10 cellular contexts compared by ENCODE assay signal in the genomic region with DNA sequence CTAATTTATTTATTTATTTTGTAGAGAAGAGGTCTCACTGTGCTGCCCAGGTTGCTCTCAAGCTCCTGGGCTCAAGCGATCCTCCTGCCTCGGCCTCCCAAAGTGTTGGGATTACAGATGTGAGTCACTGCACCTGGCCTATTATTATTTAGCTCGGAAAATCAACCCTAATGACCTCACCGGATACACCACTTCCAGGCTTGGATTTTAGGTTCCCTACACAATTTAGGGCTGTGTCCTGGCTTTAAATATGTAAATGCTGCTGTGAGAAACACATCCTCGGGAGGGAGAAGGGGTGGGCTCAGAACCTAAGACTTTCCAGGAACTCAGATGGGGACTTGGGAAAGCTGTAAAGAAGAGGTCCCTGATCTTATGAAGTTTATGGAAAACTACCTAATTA. TPM values are rescaled to one million over a fixed set of nuclear protein-coding genes. Genes with fewer than 3 reads are reported as not detected.
DNase-seq lines count a peak whose midpoint lies in the region; ATAC-seq, FAIRE-seq and TF ChIP-seq lines count a peak whose summit lies in the region.
"Had no signal": no experiment of that assay in that cellular context is flagged by ENCODE, and none has a peak within 500 bp of the region (broad histone marks: within the 10 kb centered on the region; RNA-seq: fewer than 3 reads in every experiment).

No MANE protein-coding gene starts in this region.

- H3K9me3 ChIP-seq in SJCRH30 (replicated peaks) (no peaks in the 10 kb centered on the region), endodermal cell (ENCODE audit: control insufficient read depth, low read length) (no peaks in the 10 kb centered on the region), parathyroid adenoma (ENCODE audit: control insufficient read depth, low read length) (no peaks in the 10 kb centered on the region)
- H3K9me3 ChIP-seq: A549 had no signal

- H3K9ac ChIP-seq in endodermal cell (ENCODE audit: extremely low read depth, low read length, poor library complexity, severe bottlenecking) (no peak overlapping the region), parathyroid adenoma (no peak overlapping the region)

- no peak for FAIRE-seq in urothelium cell line (lab: Jason Lieb, UNC)
- FAIRE-seq: A549 had no signal

- H3K9me3 Mint-ChIP-seq in T-helper 2 cell treated with Interferon-gamma antibody and Interleukin-4, amounts not matched to agents 5 μg/mL and 100 μg/mL, for 36 hours: no peaks in the 10 kb centered on the region
- no peaks in the 10 kb centered on the region for H3K9me3 Mint-ChIP-seq in endodermal cell

- no peak for TF ChIP-seq CTCF in endodermal cell (conservative IDR thresholded peaks at IDR 0.05)
- no peak for TF ChIP-seq CTCF in parathyroid adenoma (IDR thresholded peaks at IDR 0.05)

- H3K27ac ChIP-seq in SJCRH30 (no peak overlapping the region), endodermal cell (ENCODE audit: low read depth, low read length) (no peak overlapping the region), parathyroid adenoma (no peak overlapping the region)
- H3K27ac ChIP-seq: A549 had no signal

- H3K4me3 ChIP-seq in SJCRH30 (peak overlapping the region; percentile 63), endodermal cell (ENCODE audit: low read length) (peak overlapping the region; percentile 86), parathyroid adenoma (ENCODE audit: low read depth, low read length) (no peak overlapping the region)
- H3K4me3 ChIP-seq: A549 had no signal

- no peak overlapping the region for H3K27ac Mint-ChIP-seq in T-helper 2 cell treated with Interferon-gamma antibody and Interleukin-4, amounts not matched to agents 5 μg/mL and 100 μg/mL, for 36 hours
- no peak overlapping the region for H3K27ac Mint-ChIP-seq in endodermal cell

- WGBS in endodermal cell (ENCODE audit: insufficient coverage in 1 of 2, insufficient read length in 1 of 2), 2 experiments: 35 to 46% methylated on average over 3 to 5 of the region's 5 CpGs

- H3K79me2 ChIP-seq in parathyroid adenoma: no peaks in the 10 kb centered on the region

- H3K27me3 Mint-ChIP-seq in T-helper 2 cell treated with Interferon-gamma antibody and Interleukin-4, amounts not matched to agents 5 μg/mL and 100 μg/mL, for 36 hours (ENCODE audit: low read depth): peaks cover 26% of the 10 kb centered on the region
- H3K27me3 Mint-ChIP-seq in endodermal cell (ENCODE audit: insufficient read depth): peaks cover 85% of the 10 kb centered on the region

- DNase-seq in T-helper 2 cell treated with Interferon-gamma antibody and Interleukin-4, amounts not matched to agents 5 μg/mL and 100 μg/mL, for 36 hours (ENCODE audit: low spot score): no peak
- DNase-seq in T-helper 2 cell (no peak), SJCRH30 (no peak), endodermal cell (no peak), urothelium cell line (ENCODE audit: low spot score) (no peak)
- no peak for DNase-seq in effector CD8-positive, alpha-beta T cell (lab: John Stamatoyannopoulos, UW)

- H3K36me3 ChIP-seq in SJCRH30: no peaks in the 10 kb centered on the region
- no peaks in the 10 kb centered on the region for H3K36me3 ChIP-seq in endodermal cell (ENCODE audit: control insufficient read depth, insufficient read depth, low read length)
- H3K36me3 ChIP-seq in parathyroid adenoma (ENCODE audit: control insufficient read depth, insufficient read depth, low read length): no peaks in the 10 kb centered on the region

- peak overlapping the region; percentile 95 for H2AFZ ChIP-seq in parathyroid adenoma

- H3K36me3 Mint-ChIP-seq in T-helper 2 cell treated with Interferon-gamma antibody and Interleukin-4, amounts not matched to agents 5 μg/mL and 100 μg/mL, for 36 hours (ENCODE audit: low read depth): no peaks in the 10 kb centered on the region
- no peaks in the 10 kb centered on the region for H3K36me3 Mint-ChIP-seq in endodermal cell (ENCODE audit: low read depth)

- H3K4me2 ChIP-seq in parathyroid adenoma (ENCODE audit: low read length): no peak overlapping the region

- ATAC-seq in HG03196 (IDR thresholded peaks at IDR 0.05; ENCODE audit: unreplicated experiment): no peak
- ATAC-seq: A549 had no signal

- peak overlapping the region; percentile 83 for H3K4me3 Mint-ChIP-seq in T-helper 2 cell treated with Interferon-gamma antibody and Interleukin-4, amounts not matched to agents 5 μg/mL and 100 μg/mL, for 36 hours
- H3K4me3 Mint-ChIP-seq in endodermal cell: peak overlapping the region; percentile 71

- H3K4me1 ChIP-seq in SJCRH30: no peaks in the 10 kb centered on the region
- no peaks in the 10 kb centered on the region for H3K4me1 ChIP-seq in endodermal cell (ENCODE audit: control insufficient read depth, insufficient read depth, low read length)
- H3K4me1 ChIP-seq in parathyroid adenoma: peaks cover 2% of the 10 kb centered on the region
- H3K4me1 ChIP-seq: A549 had no signal

- peaks cover 8% of the 10 kb centered on the region for H3K4me1 Mint-ChIP-seq in T-helper 2 cell treated with Interferon-gamma antibody and Interleukin-4, amounts not matched to agents 5 μg/mL and 100 μg/mL, for 36 hours (ENCODE audit: low read depth)
- H3K4me1 Mint-ChIP-seq in endodermal cell: peaks cover 7% of the 10 kb centered on the region

- no peaks in the 10 kb centered on the region for H3K27me3 ChIP-seq in SJCRH30
- peaks cover 52% of the 10 kb centered on the region for H3K27me3 ChIP-seq in endodermal cell (ENCODE audit: control insufficient read depth, insufficient read depth, low read length, poor library complexity, severe bottlenecking)
- H3K27me3 ChIP-seq in parathyroid adenoma (ENCODE audit: control insufficient read depth, insufficient read depth, low read length): peaks cover 3% of the 10 kb centered on the region

RNA-seq across cellular contexts. Expression of a gene that starts 51.0 kb away (rescaled TPM):
- total RNA-seq in SJCRH30 (2014; rRNA removed; shearing (Covaris generic)): not detected in 2 replicates
- not detected for total RNA-seq in endodermal cell
- polyA plus RNA-seq in endodermal cell (2013, experiment 1 of 2): 0.64 TPM
- 0.37 TPM for polyA plus RNA-seq in endodermal cell (2013, experiment 2 of 2)
- total RNA-seq: skeletal muscle tissue had no signal
- polyA plus RNA-seq: A549 had no signal
